In the genomic region with DNA sequence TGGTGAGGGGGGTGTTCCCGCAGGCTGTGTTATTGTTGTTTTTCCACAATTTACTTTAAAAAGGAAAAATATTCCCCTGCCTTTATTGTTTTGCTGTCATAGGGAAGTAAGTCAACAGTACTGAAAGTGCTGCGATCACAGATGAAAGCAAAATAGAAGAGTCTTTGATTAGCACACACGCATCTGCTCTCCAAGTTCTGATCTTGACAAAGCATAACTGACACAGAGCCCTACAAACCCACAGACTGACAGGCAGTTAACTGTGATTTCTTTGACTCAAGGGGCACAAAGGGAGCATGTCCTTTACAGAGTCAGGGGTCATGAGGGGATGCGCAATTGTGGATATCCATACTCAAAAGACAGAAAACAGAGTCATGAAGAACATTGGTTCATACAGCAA, we compare ENCODE assay signal across 20 cellular contexts.
DNase-seq lines count a peak whose midpoint lies in the region; ATAC-seq and TF ChIP-seq lines count a peak whose summit lies in the region.
"Had no signal": no experiment of that assay in that cellular context is flagged by ENCODE, and none has a peak within 500 bp of the region (broad histone marks: within the 10 kb centered on the region; RNA-seq: fewer than 3 reads in every experiment).

No MANE protein-coding gene starts in this region.

- no peaks in the 10 kb centered on the region for H3K36me3 Mint-ChIP-seq in endodermal cell (ENCODE audit: low read depth)
- H3K36me3 Mint-ChIP-seq in nephron (ENCODE audit: low read depth), result peaks cover 61% of the 10 kb centered on the region
- H3K36me3 Mint-ChIP-seq in Caco-2 (ENCODE audit: insufficient read depth, unreplicated experiment), result no peaks in the 10 kb centered on the region
- H3K36me3 Mint-ChIP-seq: CD4-positive, CD25-positive, alpha-beta regulatory T cell; IgD-negative memory B cell had no signal

- in situ Hi-C loops in SK-MEL-5 (cut with HindIII; ENCODE audit: low pct_unique_long_range_greater_than_20kb, low sequenced_read_pairs), result no loop called here

- intact Hi-C loops in Caco-2 (cut with micrococcal nuclease; ENCODE audit: unreplicated experiment), result no loop called here
- intact Hi-C loops in upper lobe of right lung (cut with DNase I), result no loop called here

- POLR2A ChIA-PET in Caco-2 (lab: Charles Lee), result no interaction called here

- TF ChIP-seq CTCF in endodermal cell (conservative IDR thresholded peaks at IDR 0.05) (no peak), nephron (IDR thresholded peaks at IDR 0.05; ENCODE audit: unreplicated experiment in 3 of 3) (no peak), Caco-2 (IDR thresholded peaks at IDR 0.05; ENCODE audit: insufficient read depth in 1 of 2, low read depth in 1 of 2, low read length in 1 of 2, severe bottlenecking in 1 of 2, unreplicated experiment in 1 of 2) (no peak), upper lobe of right lung (IDR thresholded peaks at IDR 0.05) (no peak)

- H3K9me3 ChIP-seq in endodermal cell (ENCODE audit: control insufficient read depth, low read length), result no peaks in the 10 kb centered on the region
- H3K9me3 ChIP-seq in Caco-2, result no peaks in the 10 kb centered on the region
- H3K9me3 ChIP-seq in upper lobe of right lung, result no peaks in the 10 kb centered on the region
- H3K9me3 ChIP-seq: BLaER1 had no signal

- H3K4me3 Mint-ChIP-seq in endodermal cell (no peak overlapping the region), nephron (no peak overlapping the region), Caco-2 (ENCODE audit: unreplicated experiment) (no peak overlapping the region)
- H3K4me3 Mint-ChIP-seq: CD4-positive, CD25-positive, alpha-beta regulatory T cell; IgD-negative memory B cell had no signal

- H3K27me3 Mint-ChIP-seq in endodermal cell (ENCODE audit: insufficient read depth) (peaks cover 2% of the 10 kb centered on the region), nephron (ENCODE audit: low read depth) (no peaks in the 10 kb centered on the region), Caco-2 (ENCODE audit: insufficient read depth, unreplicated experiment) (no peaks in the 10 kb centered on the region)
- H3K27me3 Mint-ChIP-seq: CD4-positive, CD25-positive, alpha-beta regulatory T cell; IgD-negative memory B cell had no signal

- CTCF ChIA-PET in Caco-2 (lab: Charles Lee), result no interaction called here

- BruUV-seq in Caco-2 (replicated peaks; lab: Mats Ljungman, UMichigan), result no TSS peak

- ATAC-seq in activated CD4-positive, CD25-positive, alpha-beta regulatory T cell treated with anti-CD3 and anti-CD28 coated beads, Interleukin-2, amount 50 U/mL, for 24 hours, result no peak
- ATAC-seq in GM18907 (IDR thresholded peaks at IDR 0.05; ENCODE audit: unreplicated experiment), result no peak
- ATAC-seq in upper lobe of right lung, result no peak
- ATAC-seq: SK-N-SH treated with all-trans-retinoic acid at 6 μM for 48 hours had no signal

- 95% methylated on average over 2 to 4 of the region's 4 CpGs for WGBS in endodermal cell (ENCODE audit: insufficient coverage in 1 of 2, insufficient read length in 1 of 2), 2 experiments

- no peak overlapping the region for H3K9ac ChIP-seq in endodermal cell (ENCODE audit: extremely low read depth, low read length, poor library complexity, severe bottlenecking)
- H3K9ac ChIP-seq: BLaER1, KMS-11 had no signal

- H3K9me3 Mint-ChIP-seq in endodermal cell (no peaks in the 10 kb centered on the region), nephron (no peaks in the 10 kb centered on the region), Caco-2 (ENCODE audit: unreplicated experiment) (no peaks in the 10 kb centered on the region)
- H3K9me3 Mint-ChIP-seq: CD4-positive, CD25-positive, alpha-beta regulatory T cell; IgD-negative memory B cell had no signal

- H3K4me3 ChIP-seq in endodermal cell (ENCODE audit: low read length) (no peak overlapping the region), Caco-2 (ENCODE audit: low read depth, low read length) (no peak overlapping the region), upper lobe of right lung (no peak overlapping the region)
- H3K4me3 ChIP-seq: BLaER1 had no signal

- H3K27ac ChIP-seq in endodermal cell (ENCODE audit: low read depth, low read length), result peak overlapping the region; percentile 18
- H3K27ac ChIP-seq in upper lobe of right lung, result no peak overlapping the region
- H3K27ac ChIP-seq: BLaER1, KMS-11 had no signal

- H3K27me3 ChIP-seq in endodermal cell (ENCODE audit: control insufficient read depth, insufficient read depth, low read length, poor library complexity, severe bottlenecking) (no peaks in the 10 kb centered on the region), Caco-2 (replicated peaks; ENCODE audit: control insufficient read depth, insufficient read depth, low read length) (no peaks in the 10 kb centered on the region), upper lobe of right lung (no peaks in the 10 kb centered on the region)
- H3K27me3 ChIP-seq: BLaER1 had no signal

- no peak overlapping the region for H3K27ac Mint-ChIP-seq in endodermal cell
- H3K27ac Mint-ChIP-seq in nephron, result peak overlapping the region in 2 of 3 experiments; percentile 18 to 57
- H3K27ac Mint-ChIP-seq in Caco-2 (ENCODE audit: unreplicated experiment), result no peak overlapping the region
- H3K27ac Mint-ChIP-seq: CD4-positive, CD25-positive, alpha-beta regulatory T cell; IgD-negative memory B cell had no signal

- H3K4me1 Mint-ChIP-seq in endodermal cell, result peaks cover 9% of the 10 kb centered on the region
- H3K4me1 Mint-ChIP-seq in nephron, result peaks cover 16% of the 10 kb centered on the region
- no peaks in the 10 kb centered on the region for H3K4me1 Mint-ChIP-seq in Caco-2 (ENCODE audit: low read depth, unreplicated experiment)
- H3K4me1 Mint-ChIP-seq: CD4-positive, CD25-positive, alpha-beta regulatory T cell; IgD-negative memory B cell had no signal

- no peaks in the 10 kb centered on the region for H3K36me3 ChIP-seq in endodermal cell (ENCODE audit: control insufficient read depth, insufficient read depth, low read length)
- H3K36me3 ChIP-seq in Caco-2 (ENCODE audit: control insufficient read depth, insufficient read depth, low read length), result no peaks in the 10 kb centered on the region
- no peaks in the 10 kb centered on the region for H3K36me3 ChIP-seq in upper lobe of right lung
- H3K36me3 ChIP-seq: BLaER1 had no signal

- H3K4me1 ChIP-seq in endodermal cell (ENCODE audit: control insufficient read depth, insufficient read depth, low read length) (peaks cover 4% of the 10 kb centered on the region), Caco-2 (no peaks in the 10 kb centered on the region), upper lobe of right lung (no peaks in the 10 kb centered on the region)

- DNase-seq in SK-MEL-5 (ENCODE audit: low read depth, low spot score) (peak; percentile 11), endodermal cell (no peak), superior temporal gyrus (ENCODE audit: extremely low spot score) (peak; percentile 65), Caco-2 (no peak), upper lobe of right lung (no peak)
- DNase-seq: CD4-positive, CD25-positive, alpha-beta regulatory T cell; GOT3; HCEC 1CT; MM.1S; NCI-H2029 treated with DMSO at 0.1 percent for 48 hours; NCI-H2227 treated with DMSO at 0.1 percent for 48 hours; NCI-H510A; OCI-M1 had no signal

Comparison
In these comparisons a context has a peak if more than half of its experiments do, and no peak if none do; other contexts are left out.
1. DNase-seq: peak in SK-MEL-5 (single experiment) and superior temporal gyrus (single experiment); none in endodermal cell (single experiment), Caco-2 (0 of 2) and upper lobe of right lung (single experiment).
2. H3K27ac Mint-ChIP-seq: peak in nephron (2 of 3); none in endodermal cell (single experiment) and Caco-2 (single experiment).